1 cellular context compared by ENCODE assay signal in genomic region chr9:4740623-4741364, GRCh38.
A peak's percentile ranks its signal among the peaks of the same experiment; 100 is the strongest.
TF ChIP-seq lines count a peak whose summit lies in the region.

TSS of gene AK3 (minus strand) at chr9:4741202. CDS start at chr9:4741087, 115 bp downstream.

TF ChIP-seq in K562, 482 proteins besides CTCF, POLR2A, EP300 and RAD21 (continued from another document and continues in another):
- TF ChIP-seq ZFP91 (CRISPR knock-in tag; IDR thresholded peaks at IDR 0.05): no peak
- no peak for TF ChIP-seq ZBTB5 (IDR thresholded peaks at IDR 0.05)
- TF ChIP-seq ZNF347 (CRISPR knock-in tag; IDR thresholded peaks at IDR 0.05; ENCODE audit: low read depth): no peak
- TF ChIP-seq MYNN (IDR thresholded peaks at IDR 0.05): no peak
- TF ChIP-seq MYNN (CRISPR knock-in tag; IDR thresholded peaks at IDR 0.05): no peak
- TF ChIP-seq SMARCE1 (IDR thresholded peaks at IDR 0.05): no peak
- TF ChIP-seq CHD4 (IDR thresholded peaks at IDR 0.05; ENCODE audit: insufficient read depth, insufficient replicate concordance, low read depth, low read length, poor library complexity, severe bottlenecking): no peak
- no peak for TF ChIP-seq MLX (CRISPR knock-in tag; conservative IDR thresholded peaks at IDR 0.05)
- TF ChIP-seq ZNF512 (tag; IDR thresholded peaks at IDR 0.05): no peak
- TF ChIP-seq RFX5 (IDR thresholded peaks at IDR 0.05; ENCODE audit: low read depth, low read length): no peak
- TF ChIP-seq GABPA (tag; conservative IDR thresholded peaks at IDR 0.05; ENCODE audit: low read depth): peak; percentile 77
- no peak for TF ChIP-seq NBN (IDR thresholded peaks at IDR 0.05; ENCODE audit: low read depth)
- TF ChIP-seq HMBOX1 (IDR thresholded peaks at IDR 0.05): no peak
- TF ChIP-seq CBX3 (IDR thresholded peaks at IDR 0.05; ENCODE audit: borderline replicate concordance in 1 of 2, low read length in 2 of 2): no peak
- no peak for TF ChIP-seq TFE3 (CRISPR knock-in tag; IDR thresholded peaks at IDR 0.05)
- no peak for TF ChIP-seq LARP7 (IDR thresholded peaks at IDR 0.05)
- TF ChIP-seq GATAD2B (IDR thresholded peaks at IDR 0.05; ENCODE audit: borderline replicate concordance): peak; percentile 74; the same call in 1 of the 2 replicates
- no peak for TF ChIP-seq CBX5 (IDR thresholded peaks at IDR 0.05; ENCODE audit: borderline replicate concordance, low read depth)
- no peak for TF ChIP-seq ZNF212 (CRISPR knock-in tag; IDR thresholded peaks at IDR 0.05)
- TF ChIP-seq ADNP (tag; IDR thresholded peaks at IDR 0.05): no peak
- TF ChIP-seq CEBPG (CRISPR knock-in tag; IDR thresholded peaks at IDR 0.05): 0 out of 2 replicates have a peak, but pooled peaks have one; percentile 23
- TF ChIP-seq CEBPG (tag; conservative IDR thresholded peaks at IDR 0.05 in 1 of 2, IDR thresholded peaks at IDR 0.05 in 1 of 2): no peak
- TF ChIP-seq E2F3 (CRISPR knock-in tag; IDR thresholded peaks at IDR 0.05): no peak
- TF ChIP-seq CBFB (CRISPR knock-in tag; IDR thresholded peaks at IDR 0.05): no peak
- TF ChIP-seq CREB3L1 (IDR thresholded peaks at IDR 0.05; ENCODE audit: borderline replicate concordance, low read depth): peak; percentile 24; the same call in 1 of the 2 replicates
- TF ChIP-seq ZC3H4 (CRISPR knock-in tag; IDR thresholded peaks at IDR 0.05; ENCODE audit: borderline replicate concordance): no peak
- no peak for TF ChIP-seq ID3 (CRISPR knock-in tag; IDR thresholded peaks at IDR 0.05)
- no peak for TF ChIP-seq ID3 (tag; IDR thresholded peaks at IDR 0.05)
- no peak for TF ChIP-seq MEF2D (tag; conservative IDR thresholded peaks at IDR 0.05; ENCODE audit: low read depth)
- TF ChIP-seq KDM1A (IDR thresholded peaks at IDR 0.05): no peak
- no peak for TF ChIP-seq CREB3 (tag; conservative IDR thresholded peaks at IDR 0.05; ENCODE audit: low read depth)
- TF ChIP-seq ZBTB43 (CRISPR knock-in tag; IDR thresholded peaks at IDR 0.05): 0 out of 2 replicates have a peak, but pooled peaks have one; percentile 56
- TF ChIP-seq RBM39 (optimal IDR thresholded peaks at IDR 0.05; ENCODE audit: low read depth, low read length): no peak
- no peak for TF ChIP-seq ZKSCAN3 (CRISPR knock-in tag; IDR thresholded peaks at IDR 0.05)
- TF ChIP-seq E2F6 (IDR thresholded peaks at IDR 0.05; ENCODE audit: borderline replicate concordance in 1 of 2, extremely low read depth in 1 of 2, insufficient read depth in 1 of 2, insufficient read length in 1 of 2, low read depth in 1 of 2, low read length in 1 of 2, poor library complexity in 1 of 2, severe bottlenecking in 1 of 2): peak; percentile 17 to 72
- TF ChIP-seq IRF9 (tag; IDR thresholded peaks at IDR 0.05): no peak
- peak; percentile 98 for TF ChIP-seq ZFX (CRISPR knock-in tag; IDR thresholded peaks at IDR 0.05)
- no peak for TF ChIP-seq ZFP30 (CRISPR knock-in tag; IDR thresholded peaks at IDR 0.05; ENCODE audit: borderline replicate concordance)
- no peak for TF ChIP-seq ZEB2 (IDR thresholded peaks at IDR 0.05)
- TF ChIP-seq MCM5 (IDR thresholded peaks at IDR 0.05; ENCODE audit: low read depth): no peak
- TF ChIP-seq CCAR2 (IDR thresholded peaks at IDR 0.05; ENCODE audit: low read depth, low read length): no peak
- TF ChIP-seq NELFE (IDR thresholded peaks at IDR 0.05; ENCODE audit: insufficient read depth, insufficient read length): no peak
- no peak for TF ChIP-seq DNMT1 (IDR thresholded peaks at IDR 0.05)
- peak; percentile 48; the same call in 1 of the 2 replicates for TF ChIP-seq FOXP4 (CRISPR knock-in tag; IDR thresholded peaks at IDR 0.05; ENCODE audit: borderline replicate concordance)
- TF ChIP-seq ZNF444 (CRISPR knock-in tag; IDR thresholded peaks at IDR 0.05): no peak
- TF ChIP-seq MED1 (CRISPR knock-in tag; IDR thresholded peaks at IDR 0.05; ENCODE audit: borderline replicate concordance): no peak
- no peak for TF ChIP-seq ZNF121 (CRISPR knock-in tag; conservative IDR thresholded peaks at IDR 0.05)
- no peak for TF ChIP-seq SMARCB1 (IDR thresholded peaks at IDR 0.05; ENCODE audit: insufficient read length, low read depth)
- no peak for TF ChIP-seq PRPF4 (IDR thresholded peaks at IDR 0.05; ENCODE audit: insufficient read depth, low read depth, low read length, poor library complexity, severe bottlenecking)
- no peak for TF ChIP-seq ZNF140 (CRISPR knock-in tag; IDR thresholded peaks at IDR 0.05)
- no peak for TF ChIP-seq TEAD2 (tag; IDR thresholded peaks at IDR 0.05)
- no peak for TF ChIP-seq MBD2 (IDR thresholded peaks at IDR 0.05; ENCODE audit: borderline replicate concordance, low read depth)
- TF ChIP-seq ZNF780A (CRISPR knock-in tag; IDR thresholded peaks at IDR 0.05): no peak
- no peak for TF ChIP-seq HDGF (IDR thresholded peaks at IDR 0.05)
